ENCODE assay signal across 8 cellular contexts in the genomic region with DNA sequence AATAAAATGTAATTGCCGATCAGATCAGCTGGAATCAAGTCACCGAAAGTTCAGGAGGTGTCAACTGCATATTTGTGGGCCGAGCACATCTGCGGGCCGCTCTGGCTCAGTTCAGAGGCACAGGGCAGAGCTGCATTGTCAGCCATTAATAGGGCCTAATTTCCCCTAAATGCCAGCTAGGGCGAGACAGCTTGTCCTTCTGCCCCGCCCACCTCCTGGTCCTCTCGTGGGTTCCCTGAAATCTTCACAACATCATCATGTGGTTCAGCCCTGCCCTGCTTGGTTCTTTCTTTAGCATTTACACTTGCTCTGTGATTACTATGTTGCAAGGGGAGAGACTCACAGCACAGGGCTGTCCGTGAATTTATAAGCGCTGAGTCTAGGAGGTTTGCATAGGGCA.
DNase-seq lines count a peak whose midpoint lies in the region; ATAC-seq and TF ChIP-seq lines count a peak whose summit lies in the region.

No MANE protein-coding gene starts in this region.

- no peak overlapping the region for H3K4me3 Mint-ChIP-seq in activated T-cell treated with anti-CD3 and anti-CD28 coated beads, Interleukin-2, amount 50 U/mL, for 24 hours

- H3K4me3 ChIP-seq in mucosa of descending colon (no peak overlapping the region), aorta (ENCODE audit: low read length in 2 of 2) (no peak overlapping the region)

- H3K27me3 ChIP-seq in aorta (ENCODE audit: control insufficient read depth in 1 of 2, insufficient read depth in 2 of 2, low read length in 1 of 2): no peaks in the 10 kb centered on the region

- no peak overlapping the region for H3K27ac ChIP-seq in aorta (ENCODE audit: low read depth in 1 of 2, low read length in 2 of 2)

- H3K27me3 Mint-ChIP-seq in activated T-cell treated with anti-CD3 and anti-CD28 coated beads, Interleukin-2, amount 50 U/mL, for 24 hours: no peaks in the 10 kb centered on the region

- H3K36me3 Mint-ChIP-seq in activated T-cell treated with anti-CD3 and anti-CD28 coated beads, Interleukin-2, amount 50 U/mL, for 24 hours (ENCODE audit: low read depth): peaks cover 34% of the 10 kb centered on the region

- H3K4me1 ChIP-seq in mucosa of descending colon (ENCODE audit: low read depth): peaks cover 5% of the 10 kb centered on the region
- peaks cover 0 to 4% of the 10 kb centered on the region in 2 donors for H3K4me1 ChIP-seq in aorta (ENCODE audit: control insufficient read depth in 1 of 2, insufficient read depth in 2 of 2, low read length in 2 of 2)

- intact Hi-C loops in mucosa of descending colon (cut with DNase I, micrococcal nuclease) (no loop called here), aorta (cut with DNase I) (no loop called here)

- no peak for DNase-seq in activated T-cell treated with anti-CD3 and anti-CD28 coated beads, Interleukin-2, amount 50 U/mL, for 24 hours
- no peak for DNase-seq in activated T-cell treated with anti-CD3 and anti-CD28 coated beads, Interleukin-2, amount 50 U/mL, for 48 hours
- DNase-seq in ecto neural progenitor cell (ENCODE audit: low spot score) (peak; percentile 68), mucosa of descending colon (peak; percentile 18 to 69 (median 29)), aorta (peak; percentile 83 to 92)

- H3K4me1 Mint-ChIP-seq in activated T-cell treated with anti-CD3 and anti-CD28 coated beads, Interleukin-2, amount 50 U/mL, for 24 hours (ENCODE audit: low read depth): peaks cover 55% of the 10 kb centered on the region

- TF ChIP-seq CTCF in mucosa of descending colon (IDR thresholded peaks at IDR 0.05): no peak

- H3K9me3 Mint-ChIP-seq in activated T-cell treated with anti-CD3 and anti-CD28 coated beads, Interleukin-2, amount 50 U/mL, for 24 hours: no peaks in the 10 kb centered on the region

- no peaks in the 10 kb centered on the region for H3K36me3 ChIP-seq in mucosa of descending colon (ENCODE audit: low read depth)
- no peaks in the 10 kb centered on the region for H3K36me3 ChIP-seq in aorta (ENCODE audit: control insufficient read depth in 1 of 2, insufficient read depth in 2 of 2, low read length in 1 of 2)

- ATAC-seq in mucosa of descending colon (peak; percentile 25), aorta (ENCODE audit: low FRiP score) (peak; percentile 76), HG03457 (IDR thresholded peaks at IDR 0.05; ENCODE audit: unreplicated experiment) (no peak), HG02588 (IDR thresholded peaks at IDR 0.05; ENCODE audit: unreplicated experiment) (no peak), GM21737 (IDR thresholded peaks at IDR 0.05; ENCODE audit: unreplicated experiment) (no peak)

- H3K9me3 ChIP-seq in mucosa of descending colon (no peaks in the 10 kb centered on the region), aorta (ENCODE audit: control insufficient read depth, low read length) (no peaks in the 10 kb centered on the region)

- peak overlapping the region; percentile 64 for H3K27ac Mint-ChIP-seq in activated T-cell treated with anti-CD3 and anti-CD28 coated beads, Interleukin-2, amount 50 U/mL, for 24 hours

- 53 to 54% methylated on average over 10 of the region's 10 CpGs for WGBS in aorta, 2 donors

Comparison
In these comparisons a context has a peak if more than half of its experiments do, and no peak if none do; other contexts are left out.
1. DNase-seq: peak in ecto neural progenitor cell (single experiment), mucosa of descending colon (3 of 3) and aorta (2 of 2); none in activated T-cell treated with anti-CD3 and anti-CD28 coated beads, Interleukin-2, amount 50 U/mL, for 24 hours (single experiment) and activated T-cell treated with anti-CD3 and anti-CD28 coated beads, Interleukin-2, amount 50 U/mL, for 48 hours (0 of 2).
2. ATAC-seq: peak in mucosa of descending colon (single experiment) and aorta (single experiment); none in HG03457 (single experiment), HG02588 (single experiment) and GM21737 (single experiment).